In the genomic region with DNA sequence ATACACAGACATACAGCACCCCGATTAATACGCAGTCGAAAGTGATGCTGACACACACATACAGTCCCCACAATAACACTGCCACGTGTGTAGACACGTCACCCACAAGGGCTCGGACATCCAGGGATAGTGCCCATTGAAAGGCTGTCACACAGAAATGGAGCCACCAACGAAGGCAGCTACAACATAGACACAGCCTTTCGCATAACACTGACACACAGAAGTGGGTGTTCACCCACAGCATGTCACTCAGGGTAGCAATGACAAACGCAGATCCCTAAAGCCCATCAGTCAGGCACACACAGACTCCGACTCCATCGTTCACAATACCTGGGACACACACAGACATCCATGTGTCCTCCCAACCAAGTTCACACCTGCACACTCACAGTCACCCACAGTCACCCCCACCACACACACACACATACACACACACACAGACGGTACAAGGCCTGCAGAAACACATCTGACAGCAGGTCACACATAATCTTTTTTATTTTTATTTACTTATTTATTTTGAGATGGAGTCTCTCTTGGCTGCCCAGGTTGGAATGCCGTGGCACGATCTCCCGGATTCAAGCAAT, we compare ENCODE assay signal across 10 cellular contexts. TPM values are rescaled to one million over a fixed set of nuclear protein-coding genes. Genes with fewer than 3 reads are reported as not detected.
A peak's percentile ranks its signal among the peaks of the same experiment; 100 is the strongest.
DNase-seq lines count a peak whose midpoint lies in the region; ATAC-seq and TF ChIP-seq lines count a peak whose summit lies in the region.
"Had no signal": no experiment of that assay in that cellular context is flagged by ENCODE, and none has a peak within 500 bp of the region (broad histone marks: within the 10 kb centered on the region; RNA-seq: fewer than 3 reads in every experiment).

No MANE protein-coding gene starts in this region.

- no peaks in the 10 kb centered on the region for H3K27me3 ChIP-seq in left ventricle myocardium inferior (ENCODE audit: low read depth)
- H3K27me3 ChIP-seq in right cardiac atrium (ENCODE audit: control insufficient read depth, insufficient read depth): no peaks in the 10 kb centered on the region
- no peaks in the 10 kb centered on the region for H3K27me3 ChIP-seq in mesenchymal stem cell (ENCODE audit: control insufficient read depth in 1 of 2, insufficient read depth in 1 of 2, low read length in 2 of 2)
- peaks cover 0 to 13% (median 4%) of the 10 kb centered on the region in 4 donors for H3K27me3 ChIP-seq in upper lobe of left lung
- H3K27me3 ChIP-seq in colonic mucosa: no peaks in the 10 kb centered on the region

- no peaks in the 10 kb centered on the region for H3K9me3 ChIP-seq in left ventricle myocardium inferior (replicated peaks)
- no peaks in the 10 kb centered on the region for H3K9me3 ChIP-seq in right cardiac atrium (ENCODE audit: control insufficient read depth, low read length)
- no peaks in the 10 kb centered on the region for H3K9me3 ChIP-seq in mesenchymal stem cell (ENCODE audit: control insufficient read depth, low read length)
- H3K9me3 ChIP-seq in upper lobe of left lung: no peaks in the 10 kb centered on the region
- no peaks in the 10 kb centered on the region for H3K9me3 ChIP-seq in colonic mucosa
- H3K9me3 ChIP-seq: adrenal gland, left lung had no signal

- no peak overlapping the region for H2BK120ac ChIP-seq in mesenchymal stem cell (ENCODE audit: low read depth, low read length)

- ATAC-seq in right cardiac atrium: no peak
- ATAC-seq in upper lobe of left lung (ENCODE audit: low FRiP score in 2 of 2): no peak
- no peak for ATAC-seq in GM19328 (IDR thresholded peaks at IDR 0.05; ENCODE audit: unreplicated experiment)
- ATAC-seq: left lung had no signal

- peak overlapping the region; percentile 91 for H3K4me2 ChIP-seq in mesenchymal stem cell (ENCODE audit: low read length, poor library complexity, severe bottlenecking)

- H3K9ac ChIP-seq in mesenchymal stem cell (ENCODE audit: low read length) (peak overlapping the region; percentile 74), colonic mucosa (ENCODE audit: low read depth in 2 of 2, low read length in 2 of 2) (peak overlapping the region in 1 of 2 donors; percentile 51)

- no peak overlapping the region for H2BK5ac ChIP-seq in mesenchymal stem cell (ENCODE audit: low read depth, low read length, poor library complexity, severe bottlenecking)

- no peak overlapping the region for H4K8ac ChIP-seq in mesenchymal stem cell (ENCODE audit: low read length)

- no peak overlapping the region for H3K14ac ChIP-seq in mesenchymal stem cell (ENCODE audit: low read length in 2 of 2)

- no peak for TF ChIP-seq EP300 in upper lobe of left lung (IDR thresholded peaks at IDR 0.05)

- intact Hi-C loops in left ventricle myocardium inferior (cut with micrococcal nuclease) (loop anchor here (10.0 kb wide), 1 partner anchor 82 kb away; no protein-coding TSS in a partner anchor), right cardiac atrium (cut with DNase I) (loop anchor here in 3 of 4 donors (10.0 kb wide), 2 partner anchors 262 to 272 kb away; no protein-coding TSS in a partner anchor), colonic mucosa (cut with DNase I) (no loop called here)

- peak overlapping the region; percentile 14 for H4K91ac ChIP-seq in mesenchymal stem cell (ENCODE audit: low read length)

- H2BK12ac ChIP-seq in mesenchymal stem cell (ENCODE audit: low read length in 2 of 2): no peak overlapping the region

- no peak for DNase-seq in left ventricle myocardium inferior
- DNase-seq in right cardiac atrium: no peak
- no peak for DNase-seq in astrocyte of the cerebellum (ENCODE audit: low read depth)
- no peak for DNase-seq in mesenchymal stem cell
- no peak for DNase-seq in upper lobe of left lung
- DNase-seq in colonic mucosa: no peak
- DNase-seq in GM10266 (ENCODE audit: extremely low spot score): no peak
- DNase-seq: adrenal gland had no signal

- no peak overlapping the region for H3K4ac ChIP-seq in mesenchymal stem cell (ENCODE audit: low read depth in 1 of 2, low read length in 2 of 2)

- H3K36me3 ChIP-seq in left ventricle myocardium inferior (no peaks in the 10 kb centered on the region), mesenchymal stem cell (ENCODE audit: control insufficient read depth in 1 of 2, insufficient read depth in 2 of 2, low read depth in 1 of 2, low read length in 2 of 2) (no peaks in the 10 kb centered on the region), upper lobe of left lung (no peaks in the 10 kb centered on the region), colonic mucosa (no peaks in the 10 kb centered on the region)
- H3K36me3 ChIP-seq: adrenal gland, left lung had no signal

- H2BK15ac ChIP-seq in mesenchymal stem cell (ENCODE audit: low read depth, poor library complexity, severe bottlenecking): no peak overlapping the region

- no peak for TF ChIP-seq POLR2A in upper lobe of left lung (IDR thresholded peaks at IDR 0.05)

- no peak overlapping the region for H3K23ac ChIP-seq in mesenchymal stem cell (ENCODE audit: low read length in 2 of 2)

- no peak for TF ChIP-seq CTCF in left ventricle myocardium inferior (IDR thresholded peaks at IDR 0.05; ENCODE audit: borderline replicate concordance)
- TF ChIP-seq CTCF in astrocyte of the cerebellum (IDR thresholded peaks at IDR 0.05; ENCODE audit: low read depth, low read length, missing control alignments): no peak
- no peak for TF ChIP-seq CTCF in upper lobe of left lung (IDR thresholded peaks at IDR 0.05)
- no peak for TF ChIP-seq CTCF in colonic mucosa (IDR thresholded peaks at IDR 0.05)
- TF ChIP-seq CTCF in GM10266 (IDR thresholded peaks at IDR 0.05; ENCODE audit: control insufficient read depth, insufficient read depth, low read depth, missing control alignments): no peak

- 69% methylated on average over 15 of the region's 15 CpGs for WGBS in right cardiac atrium
- WGBS in mesenchymal stem cell: 87% methylated on average over 15 of the region's 15 CpGs
- 67 to 71% methylated on average over 15 of the region's 15 CpGs for WGBS in upper lobe of left lung, 2 donors

- no peak overlapping the region for H2AFZ ChIP-seq in mesenchymal stem cell (ENCODE audit: low read depth, low read length)

- in situ Hi-C loops in astrocyte of the cerebellum (cut with HindIII; ENCODE audit: low sequenced_read_pairs): no loop called here

- H3K4me1 ChIP-seq in left ventricle myocardium inferior (peaks cover 32% of the 10 kb centered on the region), right cardiac atrium (ENCODE audit: control insufficient read depth, insufficient read depth, low read length) (no peaks in the 10 kb centered on the region), mesenchymal stem cell (ENCODE audit: control insufficient read depth, insufficient read depth, low read depth, low read length) (peaks cover 26% of the 10 kb centered on the region), upper lobe of left lung (peaks cover 20 to 41% (median 30%) of the 10 kb centered on the region in 4 donors), colonic mucosa (no peaks in the 10 kb centered on the region)

- H2AK5ac ChIP-seq in mesenchymal stem cell (ENCODE audit: low read length, severe bottlenecking): no peak overlapping the region

- peaks cover 4% of the 10 kb centered on the region for H3K79me1 ChIP-seq in mesenchymal stem cell (replicated peaks; ENCODE audit: low read length, poor library complexity, severe bottlenecking)

- H3K18ac ChIP-seq in mesenchymal stem cell (ENCODE audit: low read depth in 1 of 2, low read length in 2 of 2): peak overlapping the region in 1 of 2 experiments; percentile 70

- H3K27ac ChIP-seq in left ventricle myocardium inferior (replicated peaks) (no peak overlapping the region), right cardiac atrium (ENCODE audit: low read length) (no peak overlapping the region), mesenchymal stem cell (ENCODE audit: low read length, poor library complexity, severe bottlenecking) (no peak overlapping the region), upper lobe of left lung (peak overlapping the region in 3 of 4 donors; percentile 35 to 71 (median 63)), colonic mucosa (no peak overlapping the region)
- H3K27ac ChIP-seq: adrenal gland had no signal

- H3K4me3 ChIP-seq in left ventricle myocardium inferior (peak overlapping the region; percentile 85), right cardiac atrium (ENCODE audit: low read length) (no peak overlapping the region), astrocyte of the cerebellum (ENCODE audit: low read depth, low read length) (peak overlapping the region; percentile 48), mesenchymal stem cell (ENCODE audit: insufficient read depth in 1 of 2, low read depth in 1 of 2, low read length in 2 of 2) (peak overlapping the region in 1 of 2 experiments; percentile 75), upper lobe of left lung (peak overlapping the region; percentile 57 to 79 (median 66)), colonic mucosa (no peak overlapping the region)

RNA-seq across cellular contexts. Expression of gene NANOS3, which starts 10.4 kb away (rescaled TPM):
- total RNA-seq in left ventricle myocardium inferior (1.3 TPM), right cardiac atrium (1 to 10 TPM in 2 of 4 donors, under 1 TPM in 1, not detected in 1; 0.86 to 2.1 (median 1.4) TPM), upper lobe of left lung (1 to 10 TPM in 2 of 6 donors, not detected in 4; 1.3 to 5.2 TPM), colonic mucosa (not detected)
- polyA plus RNA-seq in right cardiac atrium: 1.7 TPM
- 1.4 TPM for polyA plus RNA-seq in mesenchymal stem cell (2013, experiment 1 of 2)
- 3.1 TPM for polyA plus RNA-seq in mesenchymal stem cell (2013, experiment 2 of 2)

RNA-seq across cellular contexts. Expression of gene BRME1, which starts 39.4 kb away (rescaled TPM):
- 0.82 TPM for total RNA-seq in left ventricle myocardium inferior
- total RNA-seq in right cardiac atrium: 1 to 10 TPM in 1 of 4 donors, under 1 TPM in 3; 0.40 to 1.2 (median 0.80) TPM
- 0.48 TPM for polyA plus RNA-seq in right cardiac atrium
- polyA plus RNA-seq in mesenchymal stem cell (2013, experiment 1 of 2): 0.22 TPM
- 0.22 TPM for polyA plus RNA-seq in mesenchymal stem cell (2013, experiment 2 of 2)
- total RNA-seq in upper lobe of left lung: 1 to 10 TPM in 5 of 6 donors, under 1 TPM in 1; 0.46 to 4.4 (median 2.1) TPM
- total RNA-seq in colonic mucosa: 10 to 100 TPM in 1 of 2 donors, 1 to 10 TPM in 1; 5.9 to 20.0 TPM

RNA-seq across cellular contexts. Expression of gene CC2D1A, which starts 39.4 kb away (rescaled TPM):
- total RNA-seq in left ventricle myocardium inferior: 20.1 TPM
- 10 to 100 TPM; 21.6 to 26.2 (median 22.3) TPM for total RNA-seq in right cardiac atrium
- 22.9 TPM for polyA plus RNA-seq in right cardiac atrium
- polyA plus RNA-seq in mesenchymal stem cell (2013, experiment 1 of 2): 15.2 TPM
- 15.0 TPM for polyA plus RNA-seq in mesenchymal stem cell (2013, experiment 2 of 2)
- total RNA-seq in upper lobe of left lung: 10 to 100 TPM; 30.4 to 95.3 (median 35.3) TPM
- total RNA-seq in colonic mucosa: 100 to 1,000 TPM in 1 of 2 donors, 10 to 100 TPM in 1; 81.0 to 123 TPM

Comparison
In these comparisons a context has a peak if more than half of its experiments do, and no peak if none do; other contexts are left out.
1. H3K4me3 ChIP-seq: peak in left ventricle myocardium inferior (single experiment), astrocyte of the cerebellum (single experiment) and upper lobe of left lung (4 of 4); none in right cardiac atrium (single experiment) and colonic mucosa (single experiment).
2. H3K27ac ChIP-seq: peak in upper lobe of left lung (3 of 4); none in left ventricle myocardium inferior (single experiment), right cardiac atrium (single experiment), mesenchymal stem cell (single experiment) and colonic mucosa (single experiment).